ENCODE assay signal across 1 cellular context in the genomic region with DNA sequence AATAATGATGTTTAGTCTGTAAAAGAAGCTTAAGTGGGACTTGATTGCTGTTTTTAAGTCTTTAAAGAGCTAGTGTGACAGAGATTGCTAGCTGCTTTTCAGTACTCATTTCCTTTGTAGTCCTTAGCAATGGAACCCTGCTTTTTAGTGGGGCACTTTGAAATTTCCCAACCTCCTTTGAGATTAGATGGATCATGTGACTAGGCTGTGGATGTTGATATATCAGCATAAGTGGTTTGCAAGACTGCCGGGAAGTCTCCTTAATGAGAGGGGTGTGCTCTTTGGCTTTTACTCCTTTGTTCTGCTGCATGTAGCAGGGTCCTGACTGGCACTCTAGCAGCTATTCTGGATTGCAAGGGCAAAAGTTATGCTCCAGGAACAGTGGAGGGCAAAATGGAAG.
TF ChIP-seq lines count a peak whose summit lies in the region.

No MANE protein-coding gene starts in this region.

TF ChIP-seq in SK-N-SH treated with all-trans-retinoic acid at 6 μM for 48 hours, 23 proteins besides CTCF, POLR2A, EP300 and RAD21 (continued from another document):
- TF ChIP-seq, protein P1, sequence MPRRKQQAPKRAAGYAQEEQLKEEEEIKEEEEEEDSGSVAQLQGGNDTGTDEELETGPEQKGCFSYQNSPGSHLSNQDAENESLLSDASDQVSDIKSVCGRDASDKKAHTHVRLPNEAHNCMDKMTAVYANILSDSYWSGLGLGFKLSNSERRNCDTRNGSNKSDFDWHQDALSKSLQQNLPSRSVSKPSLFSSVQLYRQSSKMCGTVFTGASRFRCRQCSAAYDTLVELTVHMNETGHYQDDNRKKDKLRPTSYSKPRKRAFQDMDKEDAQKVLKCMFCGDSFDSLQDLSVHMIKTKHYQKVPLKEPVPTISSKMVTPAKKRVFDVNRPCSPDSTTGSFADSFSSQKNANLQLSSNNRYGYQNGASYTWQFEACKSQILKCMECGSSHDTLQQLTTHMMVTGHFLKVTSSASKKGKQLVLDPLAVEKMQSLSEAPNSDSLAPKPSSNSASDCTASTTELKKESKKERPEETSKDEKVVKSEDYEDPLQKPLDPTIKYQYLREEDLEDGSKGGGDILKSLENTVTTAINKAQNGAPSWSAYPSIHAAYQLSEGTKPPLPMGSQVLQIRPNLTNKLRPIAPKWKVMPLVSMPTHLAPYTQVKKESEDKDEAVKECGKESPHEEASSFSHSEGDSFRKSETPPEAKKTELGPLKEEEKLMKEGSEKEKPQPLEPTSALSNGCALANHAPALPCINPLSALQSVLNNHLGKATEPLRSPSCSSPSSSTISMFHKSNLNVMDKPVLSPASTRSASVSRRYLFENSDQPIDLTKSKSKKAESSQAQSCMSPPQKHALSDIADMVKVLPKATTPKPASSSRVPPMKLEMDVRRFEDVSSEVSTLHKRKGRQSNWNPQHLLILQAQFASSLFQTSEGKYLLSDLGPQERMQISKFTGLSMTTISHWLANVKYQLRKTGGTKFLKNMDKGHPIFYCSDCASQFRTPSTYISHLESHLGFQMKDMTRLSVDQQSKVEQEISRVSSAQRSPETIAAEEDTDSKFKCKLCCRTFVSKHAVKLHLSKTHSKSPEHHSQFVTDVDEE (CRISPR knock-in tag; IDR thresholded peaks at IDR 0.05), result no peak
- TF ChIP-seq ZC3H10 (CRISPR knock-in tag; IDR thresholded peaks at IDR 0.05), result no peak
- TF ChIP-seq, protein P2, sequence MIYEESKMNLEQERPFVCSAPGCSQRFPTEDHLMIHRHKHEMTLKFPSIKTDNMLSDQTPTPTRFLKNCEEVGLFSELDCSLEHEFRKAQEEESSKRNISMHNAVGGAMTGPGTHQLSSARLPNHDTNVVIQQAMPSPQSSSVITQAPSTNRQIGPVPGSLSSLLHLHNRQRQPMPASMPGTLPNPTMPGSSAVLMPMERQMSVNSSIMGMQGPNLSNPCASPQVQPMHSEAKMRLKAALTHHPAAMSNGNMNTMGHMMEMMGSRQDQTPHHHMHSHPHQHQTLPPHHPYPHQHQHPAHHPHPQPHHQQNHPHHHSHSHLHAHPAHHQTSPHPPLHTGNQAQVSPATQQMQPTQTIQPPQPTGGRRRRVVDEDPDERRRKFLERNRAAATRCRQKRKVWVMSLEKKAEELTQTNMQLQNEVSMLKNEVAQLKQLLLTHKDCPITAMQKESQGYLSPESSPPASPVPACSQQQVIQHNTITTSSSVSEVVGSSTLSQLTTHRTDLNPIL (CRISPR knock-in tag; IDR thresholded peaks at IDR 0.05; ENCODE audit: low read depth), result no peak
- TF ChIP-seq, protein P3, sequence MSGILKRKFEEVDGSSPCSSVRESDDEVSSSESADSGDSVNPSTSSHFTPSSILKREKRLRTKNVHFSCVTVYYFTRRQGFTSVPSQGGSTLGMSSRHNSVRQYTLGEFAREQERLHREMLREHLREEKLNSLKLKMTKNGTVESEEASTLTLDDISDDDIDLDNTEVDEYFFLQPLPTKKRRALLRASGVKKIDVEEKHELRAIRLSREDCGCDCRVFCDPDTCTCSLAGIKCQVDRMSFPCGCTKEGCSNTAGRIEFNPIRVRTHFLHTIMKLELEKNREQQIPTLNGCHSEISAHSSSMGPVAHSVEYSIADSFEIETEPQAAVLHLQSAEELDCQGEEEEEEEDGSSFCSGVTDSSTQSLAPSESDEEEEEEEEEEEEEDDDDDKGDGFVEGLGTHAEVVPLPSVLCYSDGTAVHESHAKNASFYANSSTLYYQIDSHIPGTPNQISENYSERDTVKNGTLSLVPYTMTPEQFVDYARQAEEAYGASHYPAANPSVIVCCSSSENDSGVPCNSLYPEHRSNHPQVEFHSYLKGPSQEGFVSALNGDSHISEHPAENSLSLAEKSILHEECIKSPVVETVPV (CRISPR knock-in tag; IDR thresholded peaks at IDR 0.05), result no peak
- TF ChIP-seq ARNTL (CRISPR knock-in tag; IDR thresholded peaks at IDR 0.05; ENCODE audit: borderline replicate concordance, low read depth), result no peak
- TF ChIP-seq, protein P4, sequence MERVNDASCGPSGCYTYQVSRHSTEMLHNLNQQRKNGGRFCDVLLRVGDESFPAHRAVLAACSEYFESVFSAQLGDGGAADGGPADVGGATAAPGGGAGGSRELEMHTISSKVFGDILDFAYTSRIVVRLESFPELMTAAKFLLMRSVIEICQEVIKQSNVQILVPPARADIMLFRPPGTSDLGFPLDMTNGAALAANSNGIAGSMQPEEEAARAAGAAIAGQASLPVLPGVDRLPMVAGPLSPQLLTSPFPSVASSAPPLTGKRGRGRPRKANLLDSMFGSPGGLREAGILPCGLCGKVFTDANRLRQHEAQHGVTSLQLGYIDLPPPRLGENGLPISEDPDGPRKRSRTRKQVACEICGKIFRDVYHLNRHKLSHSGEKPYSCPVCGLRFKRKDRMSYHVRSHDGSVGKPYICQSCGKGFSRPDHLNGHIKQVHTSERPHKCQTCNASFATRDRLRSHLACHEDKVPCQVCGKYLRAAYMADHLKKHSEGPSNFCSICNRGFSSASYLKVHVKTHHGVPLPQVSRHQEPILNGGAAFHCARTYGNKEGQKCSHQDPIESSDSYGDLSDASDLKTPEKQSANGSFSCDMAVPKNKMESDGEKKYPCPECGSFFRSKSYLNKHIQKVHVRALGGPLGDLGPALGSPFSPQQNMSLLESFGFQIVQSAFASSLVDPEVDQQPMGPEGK (CRISPR knock-in tag; IDR thresholded peaks at IDR 0.05; ENCODE audit: borderline replicate concordance), result no peak
- no peak for TF ChIP-seq ZFP30 (CRISPR knock-in tag; IDR thresholded peaks at IDR 0.05)
- no peak for TF ChIP-seq ZNF8 (CRISPR knock-in tag; IDR thresholded peaks at IDR 0.05)
